22 cellular contexts compared by ENCODE assay signal in the genomic region with DNA sequence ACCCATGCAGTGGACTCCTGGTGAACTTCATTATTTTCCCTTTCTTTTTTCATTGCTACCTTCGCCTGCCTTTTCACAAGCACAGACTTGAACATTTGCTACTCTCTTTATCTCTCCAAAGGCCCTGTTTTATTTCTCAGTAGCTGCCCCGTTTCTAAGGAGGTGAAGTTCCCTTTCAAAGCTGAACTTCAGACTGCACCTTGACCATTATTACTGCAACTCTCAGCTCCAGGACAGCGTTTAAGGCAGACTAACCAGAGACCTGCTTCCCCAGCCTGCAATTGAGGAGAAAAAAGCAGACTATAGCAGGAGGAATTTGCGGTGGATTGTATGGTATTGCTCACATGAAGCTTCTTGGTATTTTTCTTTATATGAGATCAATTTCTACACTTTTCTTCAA.
DNase-seq lines count a peak whose midpoint lies in the region; ATAC-seq, FAIRE-seq and TF ChIP-seq lines count a peak whose summit lies in the region.
"Had no signal": no experiment of that assay in that cellular context is flagged by ENCODE, and none has a peak within 500 bp of the region (broad histone marks: within the 10 kb centered on the region; RNA-seq: fewer than 3 reads in every experiment).

No MANE protein-coding gene starts in this region.

- dilution Hi-C loops in mammary epithelial cell (cut with HindIII; ENCODE audit: low sequenced_read_pairs): no loop called here

- H3K4me1 Mint-ChIP-seq in MCF 10A (ENCODE audit: insufficient read depth, unreplicated experiment): peaks cover 4% of the 10 kb centered on the region
- H3K4me1 Mint-ChIP-seq: B cell had no signal

- POLR2A ChIA-PET in MCF 10A (lab: Yijun Ruan, JAX): no interaction called here

- DNase-seq in mammary epithelial cell (no peak), MCF 10A (ENCODE audit: unreplicated experiment) (no peak), left colon (no peak), small intestine (peak; percentile 4), NCI-H187 treated with DMSO at 0.1 percent for 48 hours (lab: John Stamatoyannopoulos, UW) (no peak)
- DNase-seq: AML-193; Caco-2; Calu3; CD4-positive, alpha-beta T cell; CD8-positive, alpha-beta T cell; DMS79 treated with DMSO at 0.1 percent for 48 hours; GF-D8 had no signal

- in situ Hi-C loops in mammary epithelial cell (cut with MboI; ENCODE audit: low sequenced_read_pairs in 2 of 2): no loop called here

- CTCF ChIA-PET in mammary epithelial cell (lab: Charles Lee; ENCODE audit: low non-redundant PET) (no interaction called here), MCF 10A (lab: Yijun Ruan, JAX) (interaction anchor here (0.6 kb wide), 2 partner anchors 129 to 349 kb away, joined by 3 to 4 read pairs; no protein-coding TSS in a partner anchor)

- no peaks in the 10 kb centered on the region for H3K79me2 ChIP-seq in mammary epithelial cell (ENCODE audit: insufficient read depth, low read length)

- H3K27me3 Mint-ChIP-seq in MCF 10A (ENCODE audit: insufficient read depth, unreplicated experiment): no peaks in the 10 kb centered on the region
- H3K27me3 Mint-ChIP-seq: B cell; CD4-positive, alpha-beta T cell had no signal

- H3K9me3 ChIP-seq in mammary epithelial cell (replicated peaks; ENCODE audit: insufficient read depth, low read length) (no peaks in the 10 kb centered on the region), small intestine (ENCODE audit: control insufficient read depth, low read depth) (peaks cover 1% of the 10 kb centered on the region)
- H3K9me3 ChIP-seq: A549; BLaER1 treated with 17β-estradiol and CSF1 and Interleukin-3, amounts not matched to agents 10 nM and 100 nM had no signal

- peak; percentile 70 for ATAC-seq in left colon
- no peak for ATAC-seq in HG02840 (IDR thresholded peaks at IDR 0.05; ENCODE audit: low FRiP score, unreplicated experiment)
- ATAC-seq: A549; CD8-positive, alpha-beta T cell had no signal

- H3K4me3 Mint-ChIP-seq in MCF 10A (ENCODE audit: unreplicated experiment): no peak overlapping the region
- H3K4me3 Mint-ChIP-seq: B cell; CD4-positive, alpha-beta T cell; CD8-positive, alpha-beta T cell had no signal

- no peak overlapping the region for H3K9ac ChIP-seq in mammary epithelial cell (ENCODE audit: insufficient read depth, low read length)
- H3K9ac ChIP-seq: BLaER1 treated with 17β-estradiol and CSF1 and Interleukin-3, amounts not matched to agents 10 nM and 100 nM had no signal

- H4K20me1 ChIP-seq in mammary epithelial cell (ENCODE audit: insufficient read depth, low read length): no peaks in the 10 kb centered on the region
- H4K20me1 ChIP-seq: BLaER1 treated with 17β-estradiol and CSF1 and Interleukin-3, amounts not matched to agents 10 nM and 100 nM had no signal

- FAIRE-seq in small intestine (lab: Jason Lieb, UNC): no peak
- FAIRE-seq: A549, D721Med, G401.6, GM12891, GM19239 had no signal

- no peak overlapping the region for H3K27ac ChIP-seq in mammary epithelial cell (ENCODE audit: insufficient read depth, low read depth, low read length)
- H3K27ac ChIP-seq in small intestine (ENCODE audit: low read depth in 1 of 2, low read length in 1 of 2): no peak overlapping the region
- H3K27ac ChIP-seq: 22Rv1; A549; BLaER1 treated with 17β-estradiol and CSF1 and Interleukin-3, amounts not matched to agents 10 nM and 100 nM; C4-2B had no signal

- H3K9me3 Mint-ChIP-seq in MCF 10A (ENCODE audit: unreplicated experiment): peaks cover 15% of the 10 kb centered on the region

- H3K27me3 ChIP-seq in mammary epithelial cell (ENCODE audit: insufficient read depth, low read length) (no peaks in the 10 kb centered on the region), small intestine (ENCODE audit: control insufficient read depth in 2 of 2, insufficient read depth in 2 of 2, low read length in 2 of 2) (no peaks in the 10 kb centered on the region)
- H3K27me3 ChIP-seq: BLaER1 treated with 17β-estradiol and CSF1 and Interleukin-3, amounts not matched to agents 10 nM and 100 nM had no signal

- H3K4me1 ChIP-seq in mammary epithelial cell (ENCODE audit: insufficient read depth, low read length): peaks cover 21% of the 10 kb centered on the region
- H3K4me1 ChIP-seq in small intestine (ENCODE audit: control insufficient read depth in 2 of 2, insufficient read depth in 1 of 2, low read depth in 1 of 2, low read length in 1 of 2): no peaks in the 10 kb centered on the region
- H3K4me1 ChIP-seq: A549; BLaER1 treated with 17β-estradiol and CSF1 and Interleukin-3, amounts not matched to agents 10 nM and 100 nM; Caco-2 had no signal

- no peaks in the 10 kb centered on the region for H3K36me3 ChIP-seq in mammary epithelial cell (ENCODE audit: insufficient read depth, low read length)
- H3K36me3 ChIP-seq in small intestine (ENCODE audit: control insufficient read depth in 2 of 2, insufficient read depth in 2 of 2, low read length in 2 of 2): no peaks in the 10 kb centered on the region
- H3K36me3 ChIP-seq: BLaER1 treated with 17β-estradiol and CSF1 and Interleukin-3, amounts not matched to agents 10 nM and 100 nM had no signal

- 71% methylated on average over 4 of the region's 4 CpGs for WGBS in mammary epithelial cell (ENCODE audit: low coverage, missing lambda C conversion rate)
- 30 to 64% (median 42%) methylated on average over 4 of the region's 4 CpGs for WGBS in small intestine, 3 donors

- intact Hi-C loops in mammary epithelial cell (cut with micrococcal nuclease): loop anchor here (5.0 kb wide), 1 partner anchor 678 kb away; no protein-coding TSS in a partner anchor
- intact Hi-C loops in MCF 10A (cut with micrococcal nuclease): no loop called here
- intact Hi-C loops in left colon (cut with DNase I, micrococcal nuclease): no loop called here

- no peak overlapping the region for H3K27ac Mint-ChIP-seq in MCF 10A (ENCODE audit: low read depth, unreplicated experiment)
- H3K27ac Mint-ChIP-seq: B cell; CD4-positive, alpha-beta T cell; CD8-positive, alpha-beta T cell had no signal

- H2AFZ ChIP-seq in mammary epithelial cell (ENCODE audit: low read depth, low read length): peak overlapping the region; percentile 28

- no peaks in the 10 kb centered on the region for H3K36me3 Mint-ChIP-seq in MCF 10A (ENCODE audit: insufficient read depth, unreplicated experiment)
- H3K36me3 Mint-ChIP-seq: CD8-positive, alpha-beta T cell had no signal

- H3K4me3 ChIP-seq in mammary epithelial cell (replicated peaks in 1 of 3; ENCODE audit: insufficient read depth in 1 of 3, low read depth in 2 of 3, low read length in 3 of 3) (no peak overlapping the region), small intestine (ENCODE audit: low read depth in 1 of 2, low read length in 2 of 2) (no peak overlapping the region)
- H3K4me3 ChIP-seq: A549; BLaER1 treated with 17β-estradiol and CSF1 and Interleukin-3, amounts not matched to agents 10 nM and 100 nM had no signal

- TF ChIP-seq CTCF in mammary epithelial cell (conservative IDR thresholded peaks at IDR 0.05 in 1 of 2, IDR thresholded peaks at IDR 0.05 in 1 of 2; ENCODE audit: extremely low read depth in 1 of 2, insufficient read depth in 1 of 2, low read depth in 1 of 2, low read length in 2 of 2) (no peak), MCF 10A (IDR thresholded peaks at IDR 0.05; ENCODE audit: unreplicated experiment) (no peak)

- BruUV-seq in mammary epithelial cell (replicated peaks; lab: Mats Ljungman, UMichigan) (no TSS peak), MCF 10A (replicated peaks; lab: Mats Ljungman, UMichigan) (no TSS peak)

- H3K4me2 ChIP-seq in mammary epithelial cell (ENCODE audit: insufficient read depth, low read depth, low read length): no peak overlapping the region
- H3K4me2 ChIP-seq: A549; BLaER1 treated with 17β-estradiol and CSF1 and Interleukin-3, amounts not matched to agents 10 nM and 100 nM had no signal
